9 cellular contexts compared by ENCODE assay signal in the genomic region with DNA sequence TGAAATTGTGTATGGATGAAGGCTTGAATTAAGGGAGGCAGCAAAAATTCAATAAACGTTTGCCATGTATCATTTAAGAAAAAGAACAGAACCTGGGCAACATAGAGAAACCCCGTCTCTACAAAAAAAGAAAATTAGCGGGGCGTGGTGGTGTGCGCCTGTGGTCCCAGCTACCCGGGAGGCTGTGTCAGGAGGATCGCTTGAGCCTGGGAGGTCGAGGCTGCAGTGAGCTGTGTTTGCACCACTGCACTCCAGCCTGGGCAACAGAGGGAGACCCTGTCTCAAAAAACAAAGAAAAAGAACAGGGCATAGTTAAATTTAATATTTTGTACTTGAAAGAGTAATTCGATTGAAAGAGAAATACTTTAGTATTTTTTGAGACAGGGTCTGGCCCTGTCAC. TPM values are rescaled to one million over a fixed set of nuclear protein-coding genes. Genes with fewer than 3 reads are reported as not detected.
DNase-seq lines count a peak whose midpoint lies in the region; ATAC-seq and TF ChIP-seq lines count a peak whose summit lies in the region.
"Had no signal": no experiment of that assay in that cellular context is flagged by ENCODE, and none has a peak within 500 bp of the region (broad histone marks: within the 10 kb centered on the region; RNA-seq: fewer than 3 reads in every experiment).

No MANE protein-coding gene starts in this region.

- H3K27ac ChIP-seq in KOPT-K1 (ENCODE audit: low read depth, low read length, poor library complexity, severe bottlenecking) (peak overlapping the region; percentile 91), coronary artery (peak overlapping the region; percentile 88 to 94)

- intact Hi-C loops in natural killer cell (cut with micrococcal nuclease) (no loop called here), mucosa of descending colon (cut with DNase I, micrococcal nuclease) (no loop called here)

- ATAC-seq in natural killer cell, result no peak
- no peak for ATAC-seq in mucosa of descending colon
- ATAC-seq in GM21786 (IDR thresholded peaks at IDR 0.05; ENCODE audit: unreplicated experiment), result no peak
- no peak for ATAC-seq in HG03045 (IDR thresholded peaks at IDR 0.05; ENCODE audit: unreplicated experiment)
- ATAC-seq in GM19324 (IDR thresholded peaks at IDR 0.05; ENCODE audit: low FRiP score, unreplicated experiment), result no peak

- H3K36me3 Mint-ChIP-seq in natural killer cell, result no peaks in the 10 kb centered on the region

- peak overlapping the region in 1 of 2 donors; percentile 87 for H3K27ac Mint-ChIP-seq in natural killer cell

- no peaks in the 10 kb centered on the region for H3K9me3 Mint-ChIP-seq in natural killer cell

- H3K4me3 ChIP-seq in AG10803 (ENCODE audit: low read length) (peak overlapping the region; percentile 88), coronary artery (peak overlapping the region; percentile 86), mucosa of descending colon (no peak overlapping the region)

- peak overlapping the region; percentile 89 for H3K4me3 Mint-ChIP-seq in natural killer cell

- peaks cover 17% of the 10 kb centered on the region for H3K4me1 ChIP-seq in mucosa of descending colon (ENCODE audit: low read depth)

- H3K9me3 ChIP-seq in KOPT-K1 (ENCODE audit: insufficient read depth, low read length, poor library complexity, severe bottlenecking), result no peaks in the 10 kb centered on the region
- H3K9me3 ChIP-seq in mucosa of descending colon, result no peaks in the 10 kb centered on the region

- H3K36me3 ChIP-seq in KOPT-K1 (ENCODE audit: insufficient read depth, low read length) (peaks cover 64% of the 10 kb centered on the region), mucosa of descending colon (ENCODE audit: low read depth) (no peaks in the 10 kb centered on the region)

- TF ChIP-seq CTCF in AG10803 (conservative IDR thresholded peaks at IDR 0.05; ENCODE audit: low read length) (no peak), coronary artery (IDR thresholded peaks at IDR 0.05) (no peak), natural killer cell (IDR thresholded peaks at IDR 0.05) (no peak), mucosa of descending colon (IDR thresholded peaks at IDR 0.05) (no peak)

- DNase-seq in AG10803 (ENCODE audit: low read depth) (no peak), coronary artery (ENCODE audit: low spot score) (no peak), natural killer cell (no peak), mucosa of descending colon (no peak)
- DNase-seq: activated CD8-positive, alpha-beta memory T cell treated with anti-CD3 and anti-CD28 coated beads for 24 hours had no signal

- H3K4me1 Mint-ChIP-seq in natural killer cell, result peaks cover 26 to 28% of the 10 kb centered on the region in 2 donors

- H3K27me3 Mint-ChIP-seq in natural killer cell (ENCODE audit: low read depth in 2 of 2), result no peaks in the 10 kb centered on the region

RNA-seq across cellular contexts. Expression of a gene that starts 1.4 kb away (rescaled TPM):
- total RNA-seq in natural killer cell (10 to 100 TPM; 60.5 to 74.1 (median 68.7) TPM), mucosa of descending colon (10 to 100 TPM; 41.0 to 63.6 (median 48.3) TPM)

RNA-seq across cellular contexts. Expression of a gene that starts 25.4 kb away (rescaled TPM):
- total RNA-seq in natural killer cell (1 to 10 TPM; 4.7 to 8.6 (median 5.6) TPM), mucosa of descending colon (10 to 100 TPM in 1 of 3 donors, 1 to 10 TPM in 2; 6.4 to 10.5 (median 8.1) TPM)

RNA-seq across cellular contexts. Expression of a gene that starts 52.0 kb away (rescaled TPM):
- total RNA-seq in natural killer cell (under 1 TPM; 0.12 to 0.83 (median 0.45) TPM), mucosa of descending colon (10 to 100 TPM in 1 of 3 donors, 1 to 10 TPM in 2; 1.5 to 12.3 (median 3.2) TPM)
